Comparison of ENCODE assay signal across 13 cellular contexts in genomic region chr5:134227786-134228185, GRCh38. TPM values are rescaled to one million over a fixed set of nuclear protein-coding genes. Genes with fewer than 3 reads are reported as not detected.
DNase-seq lines count a peak whose midpoint lies in the region; ATAC-seq and TF ChIP-seq lines count a peak whose summit lies in the region.
"Had no signal": no experiment of that assay in that cellular context is flagged by ENCODE, and none has a peak within 500 bp of the region (broad histone marks: within the 10 kb centered on the region; RNA-seq: fewer than 3 reads in every experiment).

No MANE protein-coding gene starts in this region.

- DNase-seq in heart right ventricle (no peak), left ventricle myocardium superior (no peak), activated B cell treated with CpG ODN at 0.5 μM for 24 hours (no peak), esophagus squamous epithelium (lab: John Stamatoyannopoulos, UW) (no peak)
- no peak for DNase-seq in stimulated activated naive CD8-positive, alpha-beta T cell treated with anti-CD3 and anti-CD28 coated beads, Interleukin-15, amount 100 ng/mL, for 72 hours
- no peak for DNase-seq in stimulated activated CD4-positive, alpha-beta T cell treated with anti-CD3 and anti-CD28 coated beads, Interleukin-4, amount 100 ng/mL, for 1 hour
- DNase-seq: aorta; effector memory CD4-positive, alpha-beta T cell; stimulated activated naive CD4-positive, alpha-beta T cell treated with Interleukin-2 at 50 U/mL for 16 hours had no signal

- H3K27me3 ChIP-seq in heart right ventricle (no peaks in the 10 kb centered on the region), esophagus squamous epithelium (no peaks in the 10 kb centered on the region)
- H3K27me3 ChIP-seq: BE2C had no signal

- no peak for TF ChIP-seq POLR2A in esophagus squamous epithelium (IDR thresholded peaks at IDR 0.05)

- H3K4me3 ChIP-seq in heart right ventricle (no peak overlapping the region), esophagus squamous epithelium (no peak overlapping the region)

- intact Hi-C loops in heart right ventricle (cut with DNase I) (loop anchor here in 2 of 10 donors (5.0 kb wide), 2 partner anchors 35 to 50 kb away; partner anchors contain the start of gene SKP1 (in 1 of the 2)), left ventricle myocardium superior (cut with micrococcal nuclease) (no loop called here), activated B cell treated with CpG ODN at 0.5 μM for 24 hours (cut with micrococcal nuclease) (loop anchor here (5.0 to 10.0 kb wide), 4 partner anchors 210 to 1123 kb away; no protein-coding TSS in a partner anchor), esophagus squamous epithelium (cut with DNase I) (no loop called here)

- H3K27ac ChIP-seq in heart right ventricle: peak overlapping the region in 7 of 10 donors; percentile 95 to 100 (median 99)
- peak overlapping the region; percentile 99 to 100 (median 99) for H3K27ac ChIP-seq in esophagus squamous epithelium
- H3K27ac ChIP-seq: HL-60 had no signal

- no peaks in the 10 kb centered on the region for H3K9me3 ChIP-seq in heart right ventricle
- no peaks in the 10 kb centered on the region for H3K9me3 ChIP-seq in esophagus squamous epithelium
- H3K9me3 ChIP-seq: BE2C had no signal

- H3K27me3 Mint-ChIP-seq in activated B cell treated with CpG ODN at 0.5 μM for 24 hours: no peaks in the 10 kb centered on the region
- no peaks in the 10 kb centered on the region for H3K27me3 Mint-ChIP-seq in stimulated activated naive CD8-positive, alpha-beta T cell treated with anti-CD3 and anti-CD28 coated beads, Interleukin-15, amount 100 ng/mL, for 72 hours

- POLR2A ChIA-PET in activated B cell treated with CpG ODN at 0.5 μM for 24 hours (lab: Charles Lee): interaction anchor here (0.6 to 1.0 kb wide), 3 partner anchors 15 to 1722 kb away, joined by 3 to 5 read pairs (median 3); partner anchors contain the start of gene SKP1

- CTCF ChIA-PET in activated B cell treated with CpG ODN at 0.5 μM for 24 hours (lab: Charles Lee): no interaction called here

- no peak for TF ChIP-seq CTCF in heart right ventricle (IDR thresholded peaks at IDR 0.05)
- TF ChIP-seq CTCF in activated B cell treated with CpG ODN at 0.5 μM for 24 hours (IDR thresholded peaks at IDR 0.05): no peak
- no peak for TF ChIP-seq CTCF in esophagus squamous epithelium (IDR thresholded peaks at IDR 0.05)

- H3K27ac Mint-ChIP-seq in activated B cell treated with CpG ODN at 0.5 μM for 24 hours: peak overlapping the region; percentile 95
- H3K27ac Mint-ChIP-seq in stimulated activated naive CD8-positive, alpha-beta T cell treated with anti-CD3 and anti-CD28 coated beads, Interleukin-15, amount 100 ng/mL, for 72 hours: no peak overlapping the region

- ATAC-seq in heart right ventricle (no peak), left ventricle myocardium superior (no peak), activated B cell treated with CpG ODN at 0.5 μM for 24 hours (ENCODE audit: low read depth) (no peak), HG03097 (IDR thresholded peaks at IDR 0.05; ENCODE audit: low FRiP score, unreplicated experiment) (no peak), HG03442 (IDR thresholded peaks at IDR 0.05; ENCODE audit: unreplicated experiment) (no peak)
- no peak for ATAC-seq in stimulated activated naive CD8-positive, alpha-beta T cell treated with anti-CD3 and anti-CD28 coated beads, Interleukin-15, amount 100 ng/mL, for 72 hours

- 68 to 83% methylated on average over 3 of the region's 3 CpGs for WGBS in heart right ventricle, 2 donors
- WGBS in esophagus squamous epithelium, 2 donors: 82 to 87% methylated on average over 2 to 3 of the region's 3 CpGs

- peaks cover 24% of the 10 kb centered on the region for H3K36me3 Mint-ChIP-seq in activated B cell treated with CpG ODN at 0.5 μM for 24 hours (ENCODE audit: low read depth)

- peaks cover 0 to 48% (median 34%) of the 10 kb centered on the region in 9 donors for H3K4me1 ChIP-seq in heart right ventricle
- H3K4me1 ChIP-seq in esophagus squamous epithelium: peaks cover 6 to 37% (median 19%) of the 10 kb centered on the region in 3 donors

- H3K9me3 Mint-ChIP-seq in activated B cell treated with CpG ODN at 0.5 μM for 24 hours: no peaks in the 10 kb centered on the region
- no peaks in the 10 kb centered on the region for H3K9me3 Mint-ChIP-seq in stimulated activated naive CD8-positive, alpha-beta T cell treated with anti-CD3 and anti-CD28 coated beads, Interleukin-15, amount 100 ng/mL, for 72 hours

- no peaks in the 10 kb centered on the region for H3K36me3 ChIP-seq in heart right ventricle
- no peaks in the 10 kb centered on the region for H3K36me3 ChIP-seq in esophagus squamous epithelium

- H3K4me1 Mint-ChIP-seq in activated B cell treated with CpG ODN at 0.5 μM for 24 hours: peaks cover 32% of the 10 kb centered on the region
- peaks cover 32% of the 10 kb centered on the region for H3K4me1 Mint-ChIP-seq in stimulated activated naive CD8-positive, alpha-beta T cell treated with anti-CD3 and anti-CD28 coated beads, Interleukin-15, amount 100 ng/mL, for 72 hours

- H3K4me3 Mint-ChIP-seq in activated B cell treated with CpG ODN at 0.5 μM for 24 hours: peak overlapping the region; percentile 94
- peak overlapping the region; percentile 77 to 99 for H3K4me3 Mint-ChIP-seq in stimulated activated naive CD8-positive, alpha-beta T cell treated with anti-CD3 and anti-CD28 coated beads, Interleukin-15, amount 100 ng/mL, for 72 hours

RNA-seq across cellular contexts. Expression of gene PPP2CA, which starts 1.9 kb away (rescaled TPM):
- 100 to 1,000 TPM; 136 to 249 (median 184) TPM for total RNA-seq in heart right ventricle
- 100 to 1,000 TPM in 1 of 2 donors, 10 to 100 TPM in 1; 47.1 to 100 TPM for polyA plus RNA-seq in heart right ventricle
- total RNA-seq in left ventricle myocardium superior: 143 TPM
- total RNA-seq in activated B cell treated with CpG ODN at 0.5 μM for 24 hours: 103 and 118 TPM in 2 replicates
- 100 to 1,000 TPM; 129 to 306 (median 215) TPM for total RNA-seq in esophagus squamous epithelium

RNA-seq across cellular contexts. Expression of gene SKP1, which starts 51.0 kb away (rescaled TPM):
- total RNA-seq in heart right ventricle: 100 to 1,000 TPM; 424 to 543 (median 483) TPM
- polyA plus RNA-seq in heart right ventricle: 100 to 1,000 TPM in 1 of 2 donors, 10 to 100 TPM in 1; 65.2 to 675 TPM
- total RNA-seq in left ventricle myocardium superior: 478 TPM
- total RNA-seq in activated B cell treated with CpG ODN at 0.5 μM for 24 hours: 193 and 211 TPM in 2 replicates
- 100 to 1,000 TPM; 159 to 260 (median 208) TPM for total RNA-seq in esophagus squamous epithelium
